1 cellular context compared by ENCODE assay signal in genomic region chr6:26026833-26027490, GRCh38.
TF ChIP-seq lines count a peak whose summit lies in the region.

No MANE protein-coding gene starts in this region.

TF ChIP-seq in GM12878, 131 proteins besides CTCF, POLR2A, EP300 and RAD21 (continued from another document):
- TF ChIP-seq PRDM15 (CRISPR knock-in tag; IDR thresholded peaks at IDR 0.05) (peak; percentile 90), ZNF217 (IDR thresholded peaks at IDR 0.05) (peak; percentile 99), RFX5 (IDR thresholded peaks at IDR 0.05; ENCODE audit: low read depth, low read length) (no peak), RCOR1 (conservative IDR thresholded peaks at IDR 0.05; ENCODE audit: low read depth, low read length) (peak; percentile 92; the same call in 1 of the 2 replicates), YBX1 (IDR thresholded peaks at IDR 0.05) (no peak)
